Comparison of ENCODE assay signal across 31 cellular contexts in the genomic region with DNA sequence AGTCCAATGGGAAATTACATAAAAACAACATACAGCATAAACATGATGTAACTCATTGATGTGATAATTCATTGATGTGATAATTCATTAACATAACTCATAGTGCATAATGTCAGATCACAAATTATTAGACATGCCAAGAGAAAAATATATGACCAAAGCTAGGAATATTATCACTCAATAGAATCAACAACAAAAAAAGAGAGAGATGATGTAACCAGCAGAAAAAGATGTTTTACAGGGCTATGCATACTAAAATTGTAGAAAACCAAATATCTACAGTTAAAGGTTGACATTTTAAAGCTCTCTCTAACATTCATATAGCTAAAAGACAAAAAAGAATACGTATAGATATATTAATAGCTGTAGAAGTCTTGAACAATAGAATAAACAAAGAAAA.
"Had no signal": no experiment of that assay in that cellular context is flagged by ENCODE, and none has a peak within 500 bp of the region (broad histone marks: within the 10 kb centered on the region; RNA-seq: fewer than 3 reads in every experiment).

No MANE protein-coding gene starts in this region.

- ATAC-seq: PC-3, T-cell had no signal

- H3K27me3 ChIP-seq: MG63, Peyer's patch, SJSA1 had no signal

- H3K4me3 ChIP-seq: MG63, Peyer's patch, SJSA1 had no signal

- H3K9me3 ChIP-seq: MG63, Peyer's patch, SJSA1, SK-N-SH had no signal

- DNase-seq: Kasumi-1, MG63, NCI-H1048, NCI-H1092 treated with DMSO at 0.1 percent for 48 hours, NCI-H1105 treated with DMSO at 0.1 percent for 48 hours, NCI-H1417, NCI-H1436, NCI-H146, NCI-H1694, NCI-H187, NCI-H1930, NCI-H2029 treated with DMSO at 0.1 percent for 48 hours, NCI-H2081 treated with DMSO at 0.1 percent for 48 hours, NCI-H2107, NCI-H2171, NCI-H226, NCI-H446 treated with DMSO at 0.1 percent for 48 hours, NCI-H510A, NCI-H524, NCI-H526, NCI-H69, NCI-H748 treated with DMSO at 0.1 percent for 48 hours, NCI-H82, PC-3, Peyer's patch, Right ventricle myocardium superior, RPMI8226, SHP77 treated with DMSO at 0.1 percent for 48 hours, SK-N-SH, T-cell had no signal

- H3K9ac ChIP-seq: SK-N-SH had no signal

- H3K4me2 ChIP-seq: SK-N-SH had no signal

- H3K36me3 ChIP-seq: MG63, Peyer's patch, SJSA1 had no signal

- H3K27ac ChIP-seq: Peyer's patch, SJSA1 had no signal

- H3K4me1 ChIP-seq: Peyer's patch, SJSA1 had no signal
